18 cellular contexts compared by ENCODE assay signal in genomic region chr7:12124028-12124427, GRCh38.
DNase-seq lines count a peak whose midpoint lies in the region; ATAC-seq and TF ChIP-seq lines count a peak whose summit lies in the region.
"Had no signal": no experiment of that assay in that cellular context is flagged by ENCODE, and none has a peak within 500 bp of the region (broad histone marks: within the 10 kb centered on the region; RNA-seq: fewer than 3 reads in every experiment).

No MANE protein-coding gene starts in this region.

- H2BK12ac ChIP-seq in H9 (ENCODE audit: insufficient read length, low read depth, low read length): no peak overlapping the region

- CTCF ChIA-PET in WTC11 (lab: Charles Lee): no interaction called here
- CTCF ChIA-PET in naive thymus-derived CD4-positive, alpha-beta T cell (lab: Charles Lee): no interaction called here

- no peak overlapping the region for H2BK20ac ChIP-seq in H9 (ENCODE audit: low read depth, low read length, poor library complexity, severe bottlenecking)

- H3K79me2 ChIP-seq in H9 (ENCODE audit: insufficient read depth, low read length) (no peaks in the 10 kb centered on the region), osteoblast (ENCODE audit: insufficient read depth, low read length) (no peaks in the 10 kb centered on the region)

- H3T11ph ChIP-seq in H9 (ENCODE audit: low read length): no peak overlapping the region

- H3K4me3 ChIP-seq in osteoblast (ENCODE audit: insufficient read depth, low read length): no peak overlapping the region
- no peak overlapping the region for H3K4me3 ChIP-seq in naive thymus-derived CD4-positive, alpha-beta T cell (ENCODE audit: low read length)
- H3K4me3 ChIP-seq: BLaER1 treated with 17β-estradiol and CSF1 and Interleukin-3, amounts not matched to agents 10 nM and 100 nM; GM12878; GM23248; HAP-1 had no signal

- no peak overlapping the region for H3K4ac ChIP-seq in H9 (ENCODE audit: low read depth, low read length)

- H3K4me1 ChIP-seq in H9 (ENCODE audit: insufficient read depth, low read length) (peaks cover 2% of the 10 kb centered on the region; the same call in 1 of the 2 replicates), osteoblast (ENCODE audit: insufficient read depth, low read length) (no peaks in the 10 kb centered on the region)
- H3K4me1 ChIP-seq in naive thymus-derived CD4-positive, alpha-beta T cell (ENCODE audit: control insufficient read depth in 2 of 2, insufficient read depth in 2 of 2, low read length in 2 of 2): no peaks in the 10 kb centered on the region
- H3K4me1 ChIP-seq: BLaER1 treated with 17β-estradiol and CSF1 and Interleukin-3, amounts not matched to agents 10 nM and 100 nM had no signal

- H3K79me1 ChIP-seq in H9 (ENCODE audit: insufficient read depth, low read depth, low read length, poor library complexity, severe bottlenecking): no peaks in the 10 kb centered on the region

- no peak overlapping the region for H2BK120ac ChIP-seq in H9 (ENCODE audit: low read depth, low read length, poor library complexity, severe bottlenecking)

- H3K9ac ChIP-seq in H9 (ENCODE audit: extremely low read depth, insufficient read length, low read length): no peak overlapping the region
- H3K9ac ChIP-seq: BLaER1 treated with 17β-estradiol and CSF1 and Interleukin-3, amounts not matched to agents 10 nM and 100 nM; GM23248 had no signal

- H2AK5ac ChIP-seq in H9 (ENCODE audit: insufficient read length, low read length): no peak overlapping the region

- no peak overlapping the region for H3K4me3 Mint-ChIP-seq in H9
- H3K4me3 Mint-ChIP-seq in WTC11: no peak overlapping the region
- no peak overlapping the region for H3K4me3 Mint-ChIP-seq in naive thymus-derived CD4-positive, alpha-beta T cell
- H3K4me3 Mint-ChIP-seq: B cell; CD8-positive, alpha-beta T cell had no signal

- H4K5ac ChIP-seq in H9 (ENCODE audit: insufficient read length, low read depth, low read length): no peak overlapping the region

- H3K4me2 ChIP-seq in H9 (ENCODE audit: insufficient read depth, insufficient read length, low read length): no peak overlapping the region
- no peak overlapping the region for H3K4me2 ChIP-seq in osteoblast (ENCODE audit: insufficient read depth, low read length)
- H3K4me2 ChIP-seq: BLaER1 treated with 17β-estradiol and CSF1 and Interleukin-3, amounts not matched to agents 10 nM and 100 nM had no signal

- DNase-seq in H9 (no peak), WTC11 (ENCODE audit: low spot score) (no peak), iPS-NIHi7 (ENCODE audit: extremely low spot score) (peak; percentile 10), osteoblast (ENCODE audit: insufficient read length, low spot score, missing footprints) (peak; percentile 25), NCI-H2029 treated with DMSO at 0.1 percent for 48 hours (lab: John Stamatoyannopoulos, UW) (no peak)
- DNase-seq in stimulated activated naive CD4-positive, alpha-beta T cell treated with Interleukin-2 at 50 U/mL for 16 hours (lab: John Stamatoyannopoulos, UW): no peak
- no peak for DNase-seq in naive thymus-derived CD4-positive, alpha-beta T cell
- DNase-seq: Calu3; CD8-positive, alpha-beta T cell; DND-41; EL; GM23248 had no signal

- H3K27me3 Mint-ChIP-seq in H9 (ENCODE audit: low read depth): no peaks in the 10 kb centered on the region
- H3K27me3 Mint-ChIP-seq in WTC11 (ENCODE audit: low read depth): no peaks in the 10 kb centered on the region
- peaks cover 0 to 21% (median 8%) of the 10 kb centered on the region in 5 donors for H3K27me3 Mint-ChIP-seq in naive thymus-derived CD4-positive, alpha-beta T cell

- H3K27me3 ChIP-seq in H9 (ENCODE audit: insufficient read depth, low read length) (no peaks in the 10 kb centered on the region), osteoblast (ENCODE audit: insufficient read depth, low read length) (no peaks in the 10 kb centered on the region)
- H3K27me3 ChIP-seq in naive thymus-derived CD4-positive, alpha-beta T cell (ENCODE audit: control insufficient read depth in 2 of 2, insufficient read depth in 2 of 2, low read length in 2 of 2): no peaks in the 10 kb centered on the region
- H3K27me3 ChIP-seq: BLaER1 treated with 17β-estradiol and CSF1 and Interleukin-3, amounts not matched to agents 10 nM and 100 nM had no signal

- H4K20me1 ChIP-seq in H9 (ENCODE audit: control insufficient read depth, insufficient read depth, insufficient read length): no peaks in the 10 kb centered on the region
- no peaks in the 10 kb centered on the region for H4K20me1 ChIP-seq in osteoblast (ENCODE audit: insufficient read depth, low read length)
- H4K20me1 ChIP-seq: BLaER1 treated with 17β-estradiol and CSF1 and Interleukin-3, amounts not matched to agents 10 nM and 100 nM had no signal

- H3K9me3 ChIP-seq in H9 (ENCODE audit: control insufficient read depth, low read depth, low read length) (no peaks in the 10 kb centered on the region), osteoblast (ENCODE audit: low read depth, low read length) (no peaks in the 10 kb centered on the region)
- H3K9me3 ChIP-seq in naive thymus-derived CD4-positive, alpha-beta T cell (ENCODE audit: control insufficient read depth in 2 of 3, low read length in 3 of 3): no peaks in the 10 kb centered on the region
- H3K9me3 ChIP-seq: BLaER1 treated with 17β-estradiol and CSF1 and Interleukin-3, amounts not matched to agents 10 nM and 100 nM; HAP-1 had no signal

- peak overlapping the region in 2 of 3 experiments; percentile 23 to 64; a peak in 1 of 7 replicates for H3K27ac Mint-ChIP-seq in H9
- H3K27ac Mint-ChIP-seq in WTC11: no peak overlapping the region
- H3K27ac Mint-ChIP-seq in naive thymus-derived CD4-positive, alpha-beta T cell: no peak overlapping the region
- H3K27ac Mint-ChIP-seq: B cell; CD8-positive, alpha-beta T cell had no signal

- no peak overlapping the region for H3K18ac ChIP-seq in H9 (ENCODE audit: insufficient read length, low read depth, low read length)

- TF ChIP-seq CTCF in H9 (conservative IDR thresholded peaks at IDR 0.05) (no peak), WTC11 (IDR thresholded peaks at IDR 0.05) (no peak), osteoblast (IDR thresholded peaks at IDR 0.05; ENCODE audit: extremely low read depth, low read depth, low read length) (no peak)

- H2AFZ ChIP-seq in H9 (ENCODE audit: low read length) (peak overlapping the region; percentile 62), osteoblast (ENCODE audit: low read length) (no peak overlapping the region)
- H2AFZ ChIP-seq: GM23248 had no signal

- no peaks in the 10 kb centered on the region for H3K36me3 ChIP-seq in osteoblast (ENCODE audit: insufficient read depth, low read length)
- no peaks in the 10 kb centered on the region for H3K36me3 ChIP-seq in naive thymus-derived CD4-positive, alpha-beta T cell (ENCODE audit: control insufficient read depth in 2 of 3, insufficient read depth in 3 of 3, low read length in 3 of 3)
- H3K36me3 ChIP-seq: BLaER1 treated with 17β-estradiol and CSF1 and Interleukin-3, amounts not matched to agents 10 nM and 100 nM; HAP-1 had no signal

- ATAC-seq in WTC11: peak; percentile 36; the same call in 1 of the 2 replicates
- ATAC-seq in HG03280 (IDR thresholded peaks at IDR 0.05; ENCODE audit: unreplicated experiment): no peak
- no peak for ATAC-seq in naive thymus-derived CD4-positive, alpha-beta T cell
- ATAC-seq: CD8-positive, alpha-beta T cell; GM12878 had no signal

- no peak overlapping the region for H4K91ac ChIP-seq in H9 (ENCODE audit: insufficient read length, low read depth, low read length)

- no peak overlapping the region for H2BK5ac ChIP-seq in H9 (ENCODE audit: insufficient read length, low read length)

- H3K4me1 Mint-ChIP-seq in H9: peaks cover 14 to 22% of the 10 kb centered on the region in 2 experiments
- H3K4me1 Mint-ChIP-seq in WTC11: peaks cover 5% of the 10 kb centered on the region
- H3K4me1 Mint-ChIP-seq in naive thymus-derived CD4-positive, alpha-beta T cell: peaks cover 0 to 11% (median 8%) of the 10 kb centered on the region in 7 donors
- H3K4me1 Mint-ChIP-seq: B cell had no signal

- POLR2A ChIA-PET in WTC11 (lab: Charles Lee): no interaction called here
- POLR2A ChIA-PET in naive thymus-derived CD4-positive, alpha-beta T cell (lab: Charles Lee): no interaction called here

- 0 out of 5 replicates have a peak, but pooled peaks cover 0 to 2% of the 10 kb centered on the region in 2 experiments for H3K9me3 Mint-ChIP-seq in H9
- H3K9me3 Mint-ChIP-seq in WTC11: no peaks in the 10 kb centered on the region
- peaks cover 0 to 5% (median 0%) of the 10 kb centered on the region in 11 donors for H3K9me3 Mint-ChIP-seq in naive thymus-derived CD4-positive, alpha-beta T cell
- H3K9me3 Mint-ChIP-seq: CD8-positive, alpha-beta T cell had no signal

- H2BK15ac ChIP-seq in H9 (ENCODE audit: low read depth, low read length): no peak overlapping the region

- no peak overlapping the region for H3K56ac ChIP-seq in H9 (ENCODE audit: insufficient read length, low read depth, low read length)

- H3K23me2 ChIP-seq in H9 (ENCODE audit: insufficient read length, low read depth, low read length, poor library complexity, severe bottlenecking): no peaks in the 10 kb centered on the region

- intact Hi-C loops in naive thymus-derived CD4-positive, alpha-beta T cell (cut with micrococcal nuclease): no loop called here

- H3K27ac ChIP-seq in H9 (ENCODE audit: insufficient read length, low read depth, low read length) (no peak overlapping the region), osteoblast (ENCODE audit: low read depth, low read length) (no peak overlapping the region)
- no peak overlapping the region for H3K27ac ChIP-seq in naive thymus-derived CD4-positive, alpha-beta T cell (ENCODE audit: low read depth, low read length)
- H3K27ac ChIP-seq: BLaER1 treated with 17β-estradiol and CSF1 and Interleukin-3, amounts not matched to agents 10 nM and 100 nM; GM23248; HL-60 had no signal

- WGBS in H9 (ENCODE audit: extremely low coverage, insufficient read length, low lambda C conversion rate): no CpG with 5 or more reads among the region's 6 CpGs

- H3K14ac ChIP-seq in H9 (ENCODE audit: insufficient read depth, low read length): no peak overlapping the region

- H4K8ac ChIP-seq in H9 (replicated peaks; ENCODE audit: insufficient read length, low read depth, low read length): no peak overlapping the region

- H3K36me3 Mint-ChIP-seq in H9 (ENCODE audit: insufficient read depth in 1 of 3, low read depth in 3 of 3): no peaks in the 10 kb centered on the region
- H3K36me3 Mint-ChIP-seq in WTC11: no peaks in the 10 kb centered on the region
- peaks cover 0 to 4% (median 0%) of the 10 kb centered on the region in 5 donors for H3K36me3 Mint-ChIP-seq in naive thymus-derived CD4-positive, alpha-beta T cell
- H3K36me3 Mint-ChIP-seq: CD8-positive, alpha-beta T cell had no signal

- no peak overlapping the region for H3K23ac ChIP-seq in H9 (ENCODE audit: insufficient read length, low read depth, low read length)

TF ChIP-seq in WTC11, 78 proteins besides CTCF, POLR2A, EP300 and RAD21 (continues in another document):
- TF ChIP-seq MXD4 (CRISPR knock-in tag; IDR thresholded peaks at IDR 0.05; ENCODE audit: borderline replicate concordance): no peak
- no peak for TF ChIP-seq NR3C1 (CRISPR knock-in tag; conservative IDR thresholded peaks at IDR 0.05; ENCODE audit: low read depth)
- no peak for TF ChIP-seq ELF4 (CRISPR knock-in tag; IDR thresholded peaks at IDR 0.05; ENCODE audit: low read depth)

Comparison
In these comparisons a context has a peak if more than half of its experiments do, and no peak if none do; other contexts are left out.
1. DNase-seq: peak in iPS-NIHi7 (single experiment) and osteoblast (single experiment); none in H9 (single experiment), WTC11 (single experiment), stimulated activated naive CD4-positive, alpha-beta T cell treated with Interleukin-2 at 50 U/mL for 16 hours (single experiment), NCI-H2029 treated with DMSO at 0.1 percent for 48 hours (single experiment) and naive thymus-derived CD4-positive, alpha-beta T cell (0 of 9).
2. H3K27ac Mint-ChIP-seq: peak in H9 (2 of 3); none in WTC11 (single experiment) and naive thymus-derived CD4-positive, alpha-beta T cell (0 of 9).